In the genomic region with DNA sequence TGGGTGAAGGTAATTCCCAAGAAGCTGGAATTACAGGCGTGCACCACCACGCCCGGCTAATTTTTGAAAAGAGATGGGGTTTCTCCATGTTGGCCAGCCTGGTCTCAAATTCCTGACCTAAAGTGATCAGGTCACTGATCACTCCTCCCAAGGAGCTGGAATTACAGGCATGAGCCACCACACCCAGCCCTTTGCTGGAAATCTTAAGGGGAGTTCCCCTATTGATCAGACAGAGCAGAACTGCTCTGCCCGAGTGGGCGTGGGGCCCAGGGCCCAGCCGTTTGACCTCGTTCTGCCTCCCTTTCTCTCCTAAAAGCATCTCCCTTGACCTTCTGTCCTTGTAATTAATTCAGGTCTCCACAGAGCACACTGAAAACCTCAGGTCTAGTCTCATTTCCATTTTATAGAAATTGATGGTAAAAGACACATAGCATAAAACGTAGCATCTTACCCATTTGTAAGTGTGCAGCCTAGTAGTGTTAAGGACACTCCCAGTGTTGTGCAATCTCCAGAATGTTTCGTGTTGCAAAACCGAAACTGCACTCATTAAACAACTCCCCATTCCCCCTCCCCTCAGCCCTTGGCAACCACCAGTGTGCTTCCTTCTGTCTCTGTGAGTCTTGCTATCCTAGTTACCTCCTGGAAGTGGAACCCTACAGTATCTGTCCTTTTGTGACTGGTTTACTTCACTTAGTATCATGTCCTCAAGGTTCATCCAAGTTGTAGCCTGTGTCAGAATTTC, we compare ENCODE assay signal across 1 cellular context.
TF ChIP-seq lines count a peak whose summit lies in the region.

No MANE protein-coding gene starts in this region.

TF ChIP-seq in SK-N-SH treated with all-trans-retinoic acid at 6 μM for 48 hours, 23 proteins besides CTCF, POLR2A, EP300 and RAD21 (continued from another document):
- TF ChIP-seq OSR1 (CRISPR knock-in tag; IDR thresholded peaks at IDR 0.05) (no peak), ZNF565 (CRISPR knock-in tag; conservative IDR thresholded peaks at IDR 0.05; ENCODE audit: low read depth) (no peak), ZNF8 (CRISPR knock-in tag; IDR thresholded peaks at IDR 0.05) (no peak), TCF4 (CRISPR knock-in tag; IDR thresholded peaks at IDR 0.05; ENCODE audit: borderline replicate concordance) (no peak), RARB (CRISPR knock-in tag; IDR thresholded peaks at IDR 0.05) (no peak), CSDC2 (CRISPR knock-in tag; IDR thresholded peaks at IDR 0.05) (no peak), ZC3H10 (CRISPR knock-in tag; IDR thresholded peaks at IDR 0.05) (no peak), GLIS3 (CRISPR knock-in tag; IDR thresholded peaks at IDR 0.05) (no peak)
- TF ChIP-seq, protein P1, sequence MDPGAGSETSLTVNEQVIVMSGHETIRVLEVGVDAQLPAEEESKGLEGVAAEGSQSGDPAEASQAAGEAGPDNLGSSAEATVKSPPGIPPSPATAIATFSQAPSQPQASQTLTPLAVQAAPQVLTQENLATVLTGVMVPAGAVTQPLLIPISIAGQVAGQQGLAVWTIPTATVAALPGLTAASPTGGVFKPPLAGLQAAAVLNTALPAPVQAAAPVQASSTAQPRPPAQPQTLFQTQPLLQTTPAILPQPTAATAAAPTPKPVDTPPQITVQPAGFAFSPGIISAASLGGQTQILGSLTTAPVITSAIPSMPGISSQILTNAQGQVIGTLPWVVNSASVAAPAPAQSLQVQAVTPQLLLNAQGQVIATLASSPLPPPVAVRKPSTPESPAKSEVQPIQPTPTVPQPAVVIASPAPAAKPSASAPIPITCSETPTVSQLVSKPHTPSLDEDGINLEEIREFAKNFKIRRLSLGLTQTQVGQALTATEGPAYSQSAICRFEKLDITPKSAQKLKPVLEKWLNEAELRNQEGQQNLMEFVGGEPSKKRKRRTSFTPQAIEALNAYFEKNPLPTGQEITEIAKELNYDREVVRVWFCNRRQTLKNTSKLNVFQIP (CRISPR knock-in tag; IDR thresholded peaks at IDR 0.05; ENCODE audit: borderline replicate concordance, low read depth): no peak
- TF ChIP-seq, protein P2, sequence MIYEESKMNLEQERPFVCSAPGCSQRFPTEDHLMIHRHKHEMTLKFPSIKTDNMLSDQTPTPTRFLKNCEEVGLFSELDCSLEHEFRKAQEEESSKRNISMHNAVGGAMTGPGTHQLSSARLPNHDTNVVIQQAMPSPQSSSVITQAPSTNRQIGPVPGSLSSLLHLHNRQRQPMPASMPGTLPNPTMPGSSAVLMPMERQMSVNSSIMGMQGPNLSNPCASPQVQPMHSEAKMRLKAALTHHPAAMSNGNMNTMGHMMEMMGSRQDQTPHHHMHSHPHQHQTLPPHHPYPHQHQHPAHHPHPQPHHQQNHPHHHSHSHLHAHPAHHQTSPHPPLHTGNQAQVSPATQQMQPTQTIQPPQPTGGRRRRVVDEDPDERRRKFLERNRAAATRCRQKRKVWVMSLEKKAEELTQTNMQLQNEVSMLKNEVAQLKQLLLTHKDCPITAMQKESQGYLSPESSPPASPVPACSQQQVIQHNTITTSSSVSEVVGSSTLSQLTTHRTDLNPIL (CRISPR knock-in tag; IDR thresholded peaks at IDR 0.05; ENCODE audit: low read depth): no peak
